Comparison of ENCODE assay signal across 1 cellular context in the genomic region with DNA sequence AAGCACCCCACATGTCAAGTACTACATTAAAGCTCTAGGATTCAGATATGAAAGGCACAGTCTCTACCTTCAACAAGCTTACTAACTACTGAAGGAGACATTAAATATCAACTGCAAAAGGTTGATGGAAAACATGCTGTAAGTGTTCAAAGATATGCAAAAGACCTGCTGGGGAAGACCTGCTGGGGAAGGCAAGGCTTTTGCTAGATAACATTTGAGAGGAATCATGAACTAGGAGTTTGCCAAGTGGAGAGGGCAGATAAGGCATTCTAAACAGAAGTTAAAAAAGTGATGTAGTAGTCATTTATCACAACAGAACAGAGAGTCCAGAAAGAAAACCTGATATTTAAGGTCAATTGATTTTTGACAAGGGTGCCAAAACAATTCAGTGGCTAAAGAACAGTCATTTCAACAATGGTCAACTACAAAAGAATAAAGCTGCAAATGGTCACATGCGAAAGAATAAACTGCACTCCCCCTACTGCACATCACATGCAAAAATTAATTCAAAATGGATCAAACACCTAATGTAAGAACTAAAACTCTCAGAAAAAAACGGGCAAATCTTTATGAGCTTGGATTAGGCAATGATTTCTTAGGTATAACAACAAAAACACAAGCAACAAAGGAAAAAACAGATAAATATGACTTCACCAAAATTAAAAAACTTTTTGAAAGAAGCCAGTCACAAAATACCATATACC.
TF ChIP-seq lines count a peak whose summit lies in the region.

No MANE protein-coding gene starts in this region.

TF ChIP-seq in K562, 482 proteins besides CTCF, POLR2A, EP300 and RAD21 (continues in another document):
- TF ChIP-seq ZNF444 (CRISPR knock-in tag; IDR thresholded peaks at IDR 0.05): peak; percentile 59; the same call in 1 of the 2 replicates
- TF ChIP-seq, protein P1, sequence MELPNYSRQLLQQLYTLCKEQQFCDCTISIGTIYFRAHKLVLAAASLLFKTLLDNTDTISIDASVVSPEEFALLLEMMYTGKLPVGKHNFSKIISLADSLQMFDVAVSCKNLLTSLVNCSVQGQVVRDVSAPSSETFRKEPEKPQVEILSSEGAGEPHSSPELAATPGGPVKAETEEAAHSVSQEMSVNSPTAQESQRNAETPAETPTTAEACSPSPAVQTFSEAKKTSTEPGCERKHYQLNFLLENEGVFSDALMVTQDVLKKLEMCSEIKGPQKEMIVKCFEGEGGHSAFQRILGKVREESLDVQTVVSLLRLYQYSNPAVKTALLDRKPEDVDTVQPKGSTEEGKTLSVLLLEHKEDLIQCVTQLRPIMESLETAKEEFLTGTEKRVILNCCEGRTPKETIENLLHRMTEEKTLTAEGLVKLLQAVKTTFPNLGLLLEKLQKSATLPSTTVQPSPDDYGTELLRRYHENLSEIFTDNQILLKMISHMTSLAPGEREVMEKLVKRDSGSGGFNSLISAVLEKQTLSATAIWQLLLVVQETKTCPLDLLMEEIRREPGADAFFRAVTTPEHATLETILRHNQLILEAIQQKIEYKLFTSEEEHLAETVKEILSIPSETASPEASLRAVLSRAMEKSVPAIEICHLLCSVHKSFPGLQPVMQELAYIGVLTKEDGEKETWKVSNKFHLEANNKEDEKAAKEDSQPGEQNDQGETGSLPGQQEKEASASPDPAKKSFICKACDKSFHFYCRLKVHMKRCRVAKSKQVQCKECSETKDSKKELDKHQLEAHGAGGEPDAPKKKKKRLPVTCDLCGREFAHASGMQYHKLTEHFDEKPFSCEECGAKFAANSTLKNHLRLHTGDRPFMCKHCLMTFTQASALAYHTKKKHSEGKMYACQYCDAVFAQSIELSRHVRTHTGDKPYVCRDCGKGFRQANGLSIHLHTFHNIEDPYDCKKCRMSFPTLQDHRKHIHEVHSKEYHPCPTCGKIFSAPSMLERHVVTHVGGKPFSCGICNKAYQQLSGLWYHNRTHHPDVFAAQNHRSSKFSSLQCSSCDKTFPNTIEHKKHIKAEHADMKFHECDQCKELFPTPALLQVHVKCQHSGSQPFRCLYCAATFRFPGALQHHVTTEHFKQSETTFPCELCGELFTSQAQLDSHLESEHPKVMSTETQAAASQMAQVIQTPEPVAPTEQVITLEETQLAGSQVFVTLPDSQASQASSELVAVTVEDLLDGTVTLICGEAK (IDR thresholded peaks at IDR 0.05): peak; percentile 27; the same call in 1 of the 2 replicates
- TF ChIP-seq, protein P1 (CRISPR knock-in tag; IDR thresholded peaks at IDR 0.05): no peak
- TF ChIP-seq ZC3H11A (IDR thresholded peaks at IDR 0.05; ENCODE audit: low read depth, low read length): no peak
- TF ChIP-seq, protein P2, sequence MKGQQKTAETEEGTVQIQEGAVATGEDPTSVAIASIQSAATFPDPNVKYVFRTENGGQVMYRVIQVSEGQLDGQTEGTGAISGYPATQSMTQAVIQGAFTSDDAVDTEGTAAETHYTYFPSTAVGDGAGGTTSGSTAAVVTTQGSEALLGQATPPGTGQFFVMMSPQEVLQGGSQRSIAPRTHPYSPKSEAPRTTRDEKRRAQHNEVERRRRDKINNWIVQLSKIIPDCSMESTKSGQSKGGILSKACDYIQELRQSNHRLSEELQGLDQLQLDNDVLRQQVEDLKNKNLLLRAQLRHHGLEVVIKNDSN (CRISPR knock-in tag; IDR thresholded peaks at IDR 0.05): no peak
- no peak for TF ChIP-seq TBP (optimal IDR thresholded peaks at IDR 0.05; ENCODE audit: low read depth, low read length)
- peak; percentile 97; the same call in 1 of the 2 replicates for TF ChIP-seq NBN (IDR thresholded peaks at IDR 0.05; ENCODE audit: low read depth)
- peak; percentile 94; the same call in 1 of the 2 replicates for TF ChIP-seq TARDBP (IDR thresholded peaks at IDR 0.05)
- peak; percentile 100 for TF ChIP-seq PML (IDR thresholded peaks at IDR 0.05; ENCODE audit: low read length)
- TF ChIP-seq, protein P3, sequence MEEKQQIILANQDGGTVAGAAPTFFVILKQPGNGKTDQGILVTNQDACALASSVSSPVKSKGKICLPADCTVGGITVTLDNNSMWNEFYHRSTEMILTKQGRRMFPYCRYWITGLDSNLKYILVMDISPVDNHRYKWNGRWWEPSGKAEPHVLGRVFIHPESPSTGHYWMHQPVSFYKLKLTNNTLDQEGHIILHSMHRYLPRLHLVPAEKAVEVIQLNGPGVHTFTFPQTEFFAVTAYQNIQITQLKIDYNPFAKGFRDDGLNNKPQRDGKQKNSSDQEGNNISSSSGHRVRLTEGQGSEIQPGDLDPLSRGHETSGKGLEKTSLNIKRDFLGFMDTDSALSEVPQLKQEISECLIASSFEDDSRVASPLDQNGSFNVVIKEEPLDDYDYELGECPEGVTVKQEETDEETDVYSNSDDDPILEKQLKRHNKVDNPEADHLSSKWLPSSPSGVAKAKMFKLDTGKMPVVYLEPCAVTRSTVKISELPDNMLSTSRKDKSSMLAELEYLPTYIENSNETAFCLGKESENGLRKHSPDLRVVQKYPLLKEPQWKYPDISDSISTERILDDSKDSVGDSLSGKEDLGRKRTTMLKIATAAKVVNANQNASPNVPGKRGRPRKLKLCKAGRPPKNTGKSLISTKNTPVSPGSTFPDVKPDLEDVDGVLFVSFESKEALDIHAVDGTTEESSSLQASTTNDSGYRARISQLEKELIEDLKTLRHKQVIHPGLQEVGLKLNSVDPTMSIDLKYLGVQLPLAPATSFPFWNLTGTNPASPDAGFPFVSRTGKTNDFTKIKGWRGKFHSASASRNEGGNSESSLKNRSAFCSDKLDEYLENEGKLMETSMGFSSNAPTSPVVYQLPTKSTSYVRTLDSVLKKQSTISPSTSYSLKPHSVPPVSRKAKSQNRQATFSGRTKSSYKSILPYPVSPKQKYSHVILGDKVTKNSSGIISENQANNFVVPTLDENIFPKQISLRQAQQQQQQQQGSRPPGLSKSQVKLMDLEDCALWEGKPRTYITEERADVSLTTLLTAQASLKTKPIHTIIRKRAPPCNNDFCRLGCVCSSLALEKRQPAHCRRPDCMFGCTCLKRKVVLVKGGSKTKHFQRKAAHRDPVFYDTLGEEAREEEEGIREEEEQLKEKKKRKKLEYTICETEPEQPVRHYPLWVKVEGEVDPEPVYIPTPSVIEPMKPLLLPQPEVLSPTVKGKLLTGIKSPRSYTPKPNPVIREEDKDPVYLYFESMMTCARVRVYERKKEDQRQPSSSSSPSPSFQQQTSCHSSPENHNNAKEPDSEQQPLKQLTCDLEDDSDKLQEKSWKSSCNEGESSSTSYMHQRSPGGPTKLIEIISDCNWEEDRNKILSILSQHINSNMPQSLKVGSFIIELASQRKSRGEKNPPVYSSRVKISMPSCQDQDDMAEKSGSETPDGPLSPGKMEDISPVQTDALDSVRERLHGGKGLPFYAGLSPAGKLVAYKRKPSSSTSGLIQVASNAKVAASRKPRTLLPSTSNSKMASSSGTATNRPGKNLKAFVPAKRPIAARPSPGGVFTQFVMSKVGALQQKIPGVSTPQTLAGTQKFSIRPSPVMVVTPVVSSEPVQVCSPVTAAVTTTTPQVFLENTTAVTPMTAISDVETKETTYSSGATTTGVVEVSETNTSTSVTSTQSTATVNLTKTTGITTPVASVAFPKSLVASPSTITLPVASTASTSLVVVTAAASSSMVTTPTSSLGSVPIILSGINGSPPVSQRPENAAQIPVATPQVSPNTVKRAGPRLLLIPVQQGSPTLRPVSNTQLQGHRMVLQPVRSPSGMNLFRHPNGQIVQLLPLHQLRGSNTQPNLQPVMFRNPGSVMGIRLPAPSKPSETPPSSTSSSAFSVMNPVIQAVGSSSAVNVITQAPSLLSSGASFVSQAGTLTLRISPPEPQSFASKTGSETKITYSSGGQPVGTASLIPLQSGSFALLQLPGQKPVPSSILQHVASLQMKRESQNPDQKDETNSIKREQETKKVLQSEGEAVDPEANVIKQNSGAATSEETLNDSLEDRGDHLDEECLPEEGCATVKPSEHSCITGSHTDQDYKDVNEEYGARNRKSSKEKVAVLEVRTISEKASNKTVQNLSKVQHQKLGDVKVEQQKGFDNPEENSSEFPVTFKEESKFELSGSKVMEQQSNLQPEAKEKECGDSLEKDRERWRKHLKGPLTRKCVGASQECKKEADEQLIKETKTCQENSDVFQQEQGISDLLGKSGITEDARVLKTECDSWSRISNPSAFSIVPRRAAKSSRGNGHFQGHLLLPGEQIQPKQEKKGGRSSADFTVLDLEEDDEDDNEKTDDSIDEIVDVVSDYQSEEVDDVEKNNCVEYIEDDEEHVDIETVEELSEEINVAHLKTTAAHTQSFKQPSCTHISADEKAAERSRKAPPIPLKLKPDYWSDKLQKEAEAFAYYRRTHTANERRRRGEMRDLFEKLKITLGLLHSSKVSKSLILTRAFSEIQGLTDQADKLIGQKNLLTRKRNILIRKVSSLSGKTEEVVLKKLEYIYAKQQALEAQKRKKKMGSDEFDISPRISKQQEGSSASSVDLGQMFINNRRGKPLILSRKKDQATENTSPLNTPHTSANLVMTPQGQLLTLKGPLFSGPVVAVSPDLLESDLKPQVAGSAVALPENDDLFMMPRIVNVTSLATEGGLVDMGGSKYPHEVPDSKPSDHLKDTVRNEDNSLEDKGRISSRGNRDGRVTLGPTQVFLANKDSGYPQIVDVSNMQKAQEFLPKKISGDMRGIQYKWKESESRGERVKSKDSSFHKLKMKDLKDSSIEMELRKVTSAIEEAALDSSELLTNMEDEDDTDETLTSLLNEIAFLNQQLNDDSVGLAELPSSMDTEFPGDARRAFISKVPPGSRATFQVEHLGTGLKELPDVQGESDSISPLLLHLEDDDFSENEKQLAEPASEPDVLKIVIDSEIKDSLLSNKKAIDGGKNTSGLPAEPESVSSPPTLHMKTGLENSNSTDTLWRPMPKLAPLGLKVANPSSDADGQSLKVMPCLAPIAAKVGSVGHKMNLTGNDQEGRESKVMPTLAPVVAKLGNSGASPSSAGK (IDR thresholded peaks at IDR 0.05): peak; percentile 41; the same call in 1 of the 2 replicates
- peak; percentile 90; the same call in 1 of the 2 replicates for TF ChIP-seq SMAD3 (CRISPR knock-in tag; conservative IDR thresholded peaks at IDR 0.05)
- no peak for TF ChIP-seq MCM2 (IDR thresholded peaks at IDR 0.05; ENCODE audit: low read depth)
- TF ChIP-seq POLR2G (IDR thresholded peaks at IDR 0.05; ENCODE audit: low read depth, low read length): no peak
- TF ChIP-seq, protein P4, sequence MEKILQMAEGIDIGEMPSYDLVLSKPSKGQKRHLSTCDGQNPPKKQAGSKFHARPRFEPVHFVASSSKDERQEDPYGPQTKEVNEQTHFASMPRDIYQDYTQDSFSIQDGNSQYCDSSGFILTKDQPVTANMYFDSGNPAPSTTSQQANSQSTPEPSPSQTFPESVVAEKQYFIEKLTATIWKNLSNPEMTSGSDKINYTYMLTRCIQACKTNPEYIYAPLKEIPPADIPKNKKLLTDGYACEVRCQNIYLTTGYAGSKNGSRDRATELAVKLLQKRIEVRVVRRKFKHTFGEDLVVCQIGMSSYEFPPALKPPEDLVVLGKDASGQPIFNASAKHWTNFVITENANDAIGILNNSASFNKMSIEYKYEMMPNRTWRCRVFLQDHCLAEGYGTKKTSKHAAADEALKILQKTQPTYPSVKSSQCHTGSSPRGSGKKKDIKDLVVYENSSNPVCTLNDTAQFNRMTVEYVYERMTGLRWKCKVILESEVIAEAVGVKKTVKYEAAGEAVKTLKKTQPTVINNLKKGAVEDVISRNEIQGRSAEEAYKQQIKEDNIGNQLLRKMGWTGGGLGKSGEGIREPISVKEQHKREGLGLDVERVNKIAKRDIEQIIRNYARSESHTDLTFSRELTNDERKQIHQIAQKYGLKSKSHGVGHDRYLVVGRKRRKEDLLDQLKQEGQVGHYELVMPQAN (IDR thresholded peaks at IDR 0.05; ENCODE audit: borderline replicate concordance): peak; percentile 15; the same call in 1 of the 2 replicates
- TF ChIP-seq, protein P5, sequence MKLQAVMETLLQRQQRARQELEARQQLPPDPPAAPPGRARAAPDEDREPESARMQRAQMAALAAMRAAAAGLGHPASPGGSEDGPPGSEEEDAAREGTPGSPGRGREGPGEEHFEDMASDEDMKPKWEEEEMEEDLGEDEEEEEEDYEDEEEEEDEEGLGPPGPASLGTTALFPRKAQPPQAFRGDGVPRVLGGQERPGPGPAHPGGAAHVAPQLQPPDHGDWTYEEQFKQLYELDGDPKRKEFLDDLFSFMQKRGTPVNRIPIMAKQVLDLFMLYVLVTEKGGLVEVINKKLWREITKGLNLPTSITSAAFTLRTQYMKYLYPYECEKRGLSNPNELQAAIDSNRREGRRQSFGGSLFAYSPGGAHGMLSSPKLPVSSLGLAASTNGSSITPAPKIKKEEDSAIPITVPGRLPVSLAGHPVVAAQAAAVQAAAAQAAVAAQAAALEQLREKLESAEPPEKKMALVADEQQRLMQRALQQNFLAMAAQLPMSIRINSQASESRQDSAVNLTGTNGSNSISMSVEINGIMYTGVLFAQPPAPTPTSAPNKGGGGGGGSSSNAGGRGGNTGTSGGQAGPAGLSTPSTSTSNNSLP (IDR thresholded peaks at IDR 0.05; ENCODE audit: borderline replicate concordance, low read depth, low read length): peak; percentile 85; the same call in 1 of the 2 replicates
- no peak for TF ChIP-seq ZFP1 (CRISPR knock-in tag; IDR thresholded peaks at IDR 0.05)
- TF ChIP-seq CEBPB (tag; IDR thresholded peaks at IDR 0.05): no peak
